ENCODE assay signal across 9 cellular contexts in the genomic region with DNA sequence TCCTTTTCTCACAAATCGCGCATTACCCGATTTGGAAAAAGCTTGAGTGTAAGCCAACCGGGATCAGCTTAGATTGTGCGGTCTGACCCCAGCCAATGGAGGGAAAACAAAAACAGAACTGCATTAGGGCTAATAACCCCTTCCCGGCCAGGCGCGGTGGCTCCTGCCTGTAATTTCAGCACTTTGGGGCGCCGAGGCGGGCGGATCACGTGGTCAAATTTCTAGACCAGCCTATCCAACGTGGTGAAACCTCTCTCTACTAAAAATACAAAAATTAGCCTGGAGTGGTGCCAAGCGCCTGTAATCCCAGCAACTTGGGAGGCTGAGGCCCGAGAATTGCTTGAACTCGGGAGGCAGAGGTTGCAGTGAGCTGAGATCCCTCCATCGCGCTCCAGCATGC. TPM values are rescaled to one million over a fixed set of nuclear protein-coding genes. Genes with fewer than 3 reads are reported as not detected.
A peak's percentile ranks its signal among the peaks of the same experiment; 100 is the strongest.
DNase-seq lines count a peak whose midpoint lies in the region; ATAC-seq, FAIRE-seq and TF ChIP-seq lines count a peak whose summit lies in the region.
"Had no signal": no experiment of that assay in that cellular context is flagged by ENCODE, and none has a peak within 500 bp of the region (broad histone marks: within the 10 kb centered on the region; RNA-seq: fewer than 3 reads in every experiment).

No MANE protein-coding gene starts in this region.

- H3K27me3 Mint-ChIP-seq in CD14-positive monocyte (ENCODE audit: low read depth in 3 of 3) (peaks cover 0 to 2% (median 1%) of the 10 kb centered on the region in 3 donors), IgD-negative memory B cell (no peaks in the 10 kb centered on the region)
- H3K27me3 Mint-ChIP-seq in stimulated activated memory B cell treated with anti-CD40 and anti-IgM and Interleukin-4, amounts not matched to agents 10 μg/mL and 1 μg/mL and 100 μg/mL, for 72 hours: no peaks in the 10 kb centered on the region

- peak overlapping the region; percentile 39 for H3K4me3 ChIP-seq in bronchial epithelial cell (ENCODE audit: low read depth, low read length)

- FAIRE-seq in bronchial epithelial cell (lab: Jason Lieb, UNC): no peak

- no peak for ATAC-seq in stimulated activated memory B cell treated with anti-CD40 and anti-IgM and Interleukin-4, amounts not matched to agents 10 μg/mL and 1 μg/mL and 100 μg/mL, for 72 hours
- ATAC-seq in HG02623 (IDR thresholded peaks at IDR 0.05; ENCODE audit: unreplicated experiment) (no peak), HG03097 (IDR thresholded peaks at IDR 0.05; ENCODE audit: low FRiP score, unreplicated experiment) (no peak)

- H3K9me3 Mint-ChIP-seq in CD14-positive monocyte: peaks cover 49 to 93% (median 82%) of the 10 kb centered on the region in 7 donors
- no peaks in the 10 kb centered on the region for H3K9me3 Mint-ChIP-seq in IgD-negative memory B cell
- peaks cover 3% of the 10 kb centered on the region for H3K9me3 Mint-ChIP-seq in stimulated activated memory B cell treated with anti-CD40 and anti-IgM and Interleukin-4, amounts not matched to agents 10 μg/mL and 1 μg/mL and 100 μg/mL, for 72 hours

- H3K4me1 Mint-ChIP-seq in CD14-positive monocyte (peaks cover 18% of the 10 kb centered on the region), IgD-negative memory B cell (peaks cover 4 to 9% (median 7%) of the 10 kb centered on the region in 3 donors)
- H3K4me1 Mint-ChIP-seq in stimulated activated memory B cell treated with anti-CD40 and anti-IgM and Interleukin-4, amounts not matched to agents 10 μg/mL and 1 μg/mL and 100 μg/mL, for 72 hours: peaks cover 18% of the 10 kb centered on the region

- H3K27ac Mint-ChIP-seq in CD14-positive monocyte: peak overlapping the region in 1 of 7 donors; percentile 37
- no peak overlapping the region for H3K27ac Mint-ChIP-seq in IgD-negative memory B cell
- H3K27ac Mint-ChIP-seq in stimulated activated memory B cell treated with anti-CD40 and anti-IgM and Interleukin-4, amounts not matched to agents 10 μg/mL and 1 μg/mL and 100 μg/mL, for 72 hours: peak overlapping the region; percentile 80

- DNase-seq in CD14-positive monocyte (ENCODE audit: low spot score) (no peak), bronchial epithelial cell (ENCODE audit: low read depth) (peak; percentile 20), left kidney (ENCODE audit: low read depth, low spot score) (peak; percentile 64), midbrain (lab: John Stamatoyannopoulos, UW) (no peak)

- peak overlapping the region; percentile 85 to 93 for H3K4me3 Mint-ChIP-seq in CD14-positive monocyte
- peak overlapping the region; percentile 88 to 96 (median 94) for H3K4me3 Mint-ChIP-seq in IgD-negative memory B cell
- peak overlapping the region; percentile 97 for H3K4me3 Mint-ChIP-seq in stimulated activated memory B cell treated with anti-CD40 and anti-IgM and Interleukin-4, amounts not matched to agents 10 μg/mL and 1 μg/mL and 100 μg/mL, for 72 hours

- TF ChIP-seq CTCF in CD14-positive monocyte (IDR thresholded peaks at IDR 0.05) (no peak), bronchial epithelial cell (IDR thresholded peaks at IDR 0.05; ENCODE audit: insufficient read depth, low read length, severe bottlenecking) (no peak)

- no peaks in the 10 kb centered on the region for H3K27me3 ChIP-seq in bronchial epithelial cell (ENCODE audit: control insufficient read depth, insufficient read depth, low read length)

- H3K36me3 ChIP-seq in bronchial epithelial cell (ENCODE audit: control insufficient read depth, insufficient read depth, low read length): no peaks in the 10 kb centered on the region

- intact Hi-C loops in CD14-positive monocyte (cut with micrococcal nuclease): no loop called here

- peaks cover 21 to 35% of the 10 kb centered on the region in 2 donors for H3K36me3 Mint-ChIP-seq in CD14-positive monocyte
- H3K36me3 Mint-ChIP-seq in IgD-negative memory B cell: peaks cover 8% of the 10 kb centered on the region
- H3K36me3 Mint-ChIP-seq in stimulated activated memory B cell treated with anti-CD40 and anti-IgM and Interleukin-4, amounts not matched to agents 10 μg/mL and 1 μg/mL and 100 μg/mL, for 72 hours: peaks cover 29% of the 10 kb centered on the region

RNA-seq across cellular contexts. Expression of a gene that starts 0.9 kb away (rescaled TPM):
- polyA plus RNA-seq in CD14-positive monocyte: not detected
- polyA plus RNA-seq in IgD-negative memory B cell: 3.9 TPM
- total RNA-seq in bronchial epithelial cell: 2.1 and 2.7 TPM in 2 replicates
- total RNA-seq: myocyte had no signal

RNA-seq across cellular contexts. Expression of a gene that starts 39.4 kb away (rescaled TPM):
- polyA plus RNA-seq in CD14-positive monocyte (1 to 10 TPM in 1 of 2 donors, not detected in 1; 1.7 TPM), IgD-negative memory B cell (3.7 TPM)
- total RNA-seq in bronchial epithelial cell: 2.9 and 4.9 TPM in 2 replicates

Comparison
In these comparisons a context has a peak if more than half of its experiments do, and no peak if none do; other contexts are left out.
1. DNase-seq: peak in bronchial epithelial cell (single experiment) and left kidney (single experiment); none in CD14-positive monocyte (single experiment) and midbrain (single experiment).
2. Peak in every context shown above with its lines, with median percentiles within 50 percentile points of each other: H3K4me3 Mint-ChIP-seq.